In the genomic region with DNA sequence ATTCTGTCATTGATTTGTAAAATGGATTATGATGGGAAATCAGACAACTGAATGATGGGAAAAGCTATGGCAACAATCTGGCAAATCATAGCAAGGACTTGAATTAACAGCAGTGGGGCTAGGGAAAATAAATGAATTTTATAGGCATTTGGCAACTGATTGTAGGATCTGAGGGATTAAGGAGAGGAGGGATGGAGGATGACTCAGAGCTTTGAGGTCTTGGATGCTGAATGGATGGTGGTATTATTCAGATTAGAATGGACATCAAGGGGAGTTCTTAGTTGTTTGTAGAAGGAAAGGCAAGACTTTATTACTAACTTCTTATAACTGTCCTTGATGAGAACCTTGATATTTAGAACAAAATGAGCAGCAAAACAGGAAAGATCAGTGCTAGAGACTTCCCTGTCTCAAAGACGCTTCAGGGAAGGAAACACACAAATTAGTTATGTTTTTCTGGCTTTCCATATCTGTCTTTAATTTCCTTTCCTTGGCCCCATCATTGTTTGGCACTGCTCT, we compare ENCODE assay signal across 24 cellular contexts. TPM values are rescaled to one million over a fixed set of nuclear protein-coding genes. Genes with fewer than 3 reads are reported as not detected.
A peak's percentile ranks its signal among the peaks of the same experiment; 100 is the strongest.
DNase-seq lines count a peak whose midpoint lies in the region; FAIRE-seq and TF ChIP-seq lines count a peak whose summit lies in the region.
"Had no signal": no experiment of that assay in that cellular context is flagged by ENCODE, and none has a peak within 500 bp of the region (broad histone marks: within the 10 kb centered on the region; RNA-seq: fewer than 3 reads in every experiment).

No MANE protein-coding gene starts in this region.

- no peak overlapping the region for H4K8ac ChIP-seq in mesendoderm (ENCODE audit: low read depth, low read length)

- CTCF ChIA-PET in endothelial cell of umbilical vein (lab: Charles Lee) = interaction anchor here (1.6 kb wide), 1 partner anchor 8 kb away, joined by 4 read pairs; no protein-coding TSS in a partner anchor

- H2BK120ac ChIP-seq in mesendoderm (ENCODE audit: low read depth, low read length) = no peak overlapping the region

- peak overlapping the region; percentile 46 for H3K4me2 ChIP-seq in endothelial cell of umbilical vein (ENCODE audit: insufficient read depth, low read length)
- no peak overlapping the region for H3K4me2 ChIP-seq in mesendoderm (ENCODE audit: low read length)
- H3K4me2 ChIP-seq: BLaER1 had no signal

- H3K27me3 ChIP-seq in endothelial cell of umbilical vein (ENCODE audit: control insufficient read depth in 2 of 2, insufficient read depth in 2 of 2, low read length in 2 of 2) (no peaks in the 10 kb centered on the region), mesendoderm (ENCODE audit: insufficient read depth, low read length, poor library complexity) (no peaks in the 10 kb centered on the region)
- H3K27me3 ChIP-seq: BLaER1, SJSA1 had no signal

- H3K4ac ChIP-seq in mesendoderm (ENCODE audit: low read depth, low read length) = no peak overlapping the region

- dilution Hi-C loops in endothelial cell of umbilical vein (cut with MboI; ENCODE audit: extremely low pct_ligation_motif_present, low sequenced_read_pairs) = no loop called here

- no peaks in the 10 kb centered on the region for H3K79me2 ChIP-seq in endothelial cell of umbilical vein (ENCODE audit: control insufficient read depth, insufficient read depth, low read length)
- no peaks in the 10 kb centered on the region for H3K79me2 ChIP-seq in mesendoderm (ENCODE audit: control insufficient read depth, insufficient read depth, low read length)

- H3K23ac ChIP-seq in mesendoderm (ENCODE audit: low read length) = no peak overlapping the region

- no CpG with 5 or more reads among the region's 1 CpG for WGBS in mesendoderm (ENCODE audit: extremely low coverage, insufficient coverage, low lambda C conversion rate)

- no peak overlapping the region for H3K18ac ChIP-seq in mesendoderm (ENCODE audit: low read length)

- H2BK5ac ChIP-seq in mesendoderm (ENCODE audit: low read length) = no peak overlapping the region

- H3K27ac ChIP-seq in endothelial cell of umbilical vein (ENCODE audit: insufficient read depth, low read depth, low read length) = peak overlapping the region; percentile 44
- H3K27ac ChIP-seq in mesendoderm (ENCODE audit: low read depth, low read length) = no peak overlapping the region
- H3K27ac ChIP-seq: BLaER1, GM23248, SJSA1 had no signal

- no peaks in the 10 kb centered on the region for H3K79me1 ChIP-seq in mesendoderm (ENCODE audit: low read length)

- TF ChIP-seq CTCF in D721Med (IDR thresholded peaks at IDR 0.05; ENCODE audit: insufficient read depth, missing control alignments) (no peak), endothelial cell of umbilical vein (IDR thresholded peaks at IDR 0.05; ENCODE audit: extremely low read depth in 1 of 2, insufficient read depth in 1 of 2, low read depth in 1 of 2, low read length in 2 of 2) (no peak)

- POLR2A ChIA-PET in endothelial cell of umbilical vein (lab: Charles Lee) = interaction anchor here (0.7 kb wide), 1 partner anchor 9 kb away, joined by 9 read pairs; no protein-coding TSS in a partner anchor

- H3K36me3 ChIP-seq in endothelial cell of umbilical vein (ENCODE audit: control insufficient read depth in 2 of 2, extremely low read depth in 1 of 2, insufficient read depth in 2 of 2, low read length in 2 of 2) (no peaks in the 10 kb centered on the region), mesendoderm (ENCODE audit: control insufficient read depth, insufficient read depth, low read length) (no peaks in the 10 kb centered on the region)
- H3K36me3 ChIP-seq: BLaER1, SJSA1 had no signal

- H2AK5ac ChIP-seq in mesendoderm (ENCODE audit: low read length) = no peak overlapping the region

- peaks cover 39% of the 10 kb centered on the region for H3K4me1 ChIP-seq in endothelial cell of umbilical vein (ENCODE audit: control insufficient read depth, extremely low read depth, insufficient read depth, low read length)
- H3K4me1 ChIP-seq in mesendoderm (ENCODE audit: control insufficient read depth, low read depth, low read length) = no peaks in the 10 kb centered on the region
- H3K4me1 ChIP-seq: SJSA1 had no signal

- intact Hi-C loops in endothelial cell of umbilical vein (cut with micrococcal nuclease) = loop anchor here (2.0 kb wide), 1 partner anchor 14 kb away; no protein-coding TSS in a partner anchor

- no peak overlapping the region for H3K4me3 ChIP-seq in endothelial cell of umbilical vein (replicated peaks in 1 of 3; ENCODE audit: insufficient read depth in 1 of 3, low read depth in 1 of 3, low read length in 3 of 3)
- no peak overlapping the region for H3K4me3 ChIP-seq in mesendoderm (ENCODE audit: low read length)
- H3K4me3 ChIP-seq: BLaER1, GM23248, SJSA1 had no signal

- no peaks in the 10 kb centered on the region for H4K20me1 ChIP-seq in endothelial cell of umbilical vein (replicated peaks; ENCODE audit: control insufficient read depth, extremely low read depth, insufficient read depth, low read length)
- H4K20me1 ChIP-seq: BLaER1 had no signal

- H3K9me1 ChIP-seq in endothelial cell of umbilical vein (replicated peaks; ENCODE audit: control insufficient read depth, extremely low read depth, insufficient read depth, low read length) = no peaks in the 10 kb centered on the region

- H2AFZ ChIP-seq in endothelial cell of umbilical vein (ENCODE audit: low read depth, low read length) = peak overlapping the region; percentile 34
- H2AFZ ChIP-seq: GM23248 had no signal

- TF ChIP-seq POLR2A in endothelial cell of umbilical vein (IDR thresholded peaks at IDR 0.05; ENCODE audit: low read depth, low read length) (no peak), GM12892 (IDR thresholded peaks at IDR 0.05; ENCODE audit: low read depth, low read length) (no peak)

- H2BK15ac ChIP-seq in mesendoderm (replicated peaks; ENCODE audit: low read depth) = no peak overlapping the region

- H3K9ac ChIP-seq in endothelial cell of umbilical vein (replicated peaks; ENCODE audit: extremely low read depth, insufficient read depth, low read length) (no peak overlapping the region), mesendoderm (ENCODE audit: low read length) (no peak overlapping the region)
- H3K9ac ChIP-seq: BLaER1, GM23248 had no signal

- H3K9me3 ChIP-seq in endothelial cell of umbilical vein (replicated peaks; ENCODE audit: control insufficient read depth, insufficient read depth, low read length) = no peaks in the 10 kb centered on the region
- H3K9me3 ChIP-seq: BLaER1, SJSA1 had no signal

- no peak overlapping the region for H4K5ac ChIP-seq in mesendoderm (ENCODE audit: low read length)

- FAIRE-seq in D721Med (lab: Jason Lieb, UNC) = peak; percentile 70
- peak; percentile 79 for FAIRE-seq in endothelial cell of umbilical vein (lab: Jason Lieb, UNC)
- FAIRE-seq in GM12892 (lab: Jason Lieb, UNC) = no peak
- FAIRE-seq: A204.1, G401.6 had no signal

- DNase-seq in D721Med (ENCODE audit: insufficient read length, low spot score) = no peak
- DNase-seq in M059J (ENCODE audit: low read depth) = peak; percentile 29
- peak; percentile 42 for DNase-seq in endothelial cell of umbilical vein (ENCODE audit: low read depth, low spot score)
- DNase-seq in myocyte (ENCODE audit: low read depth) = peak; percentile 34
- DNase-seq in midbrain (lab: John Stamatoyannopoulos, UW) = no peak
- DNase-seq in GM12892 (ENCODE audit: insufficient read length) = no peak
- DNase-seq in mesendoderm = no peak
- DNase-seq: CD4-positive, CD25-positive, alpha-beta regulatory T cell; GM23248; H7; KG1; NCI-H1048; NCI-H1417 treated with DMSO at 0.1 percent for 48 hours; NCI-H187 treated with DMSO at 0.1 percent for 48 hours; NCI-H2171 treated with DMSO at 0.1 percent for 48 hours; NCI-H524; NCI-H748 treated with DMSO at 0.1 percent for 48 hours; NK-92 treated with Interleukin-12 subunit alpha and Interleukin-12 subunit beta, amount 100 ng/mL, for 24 hours; Right ventricle myocardium superior; RPMI8226 had no signal

- BruUV-seq in endothelial cell of umbilical vein (replicated peaks; lab: Mats Ljungman, UMichigan) = no TSS peak

- H3K56ac ChIP-seq in mesendoderm (ENCODE audit: low read length) = no peak overlapping the region

TF ChIP-seq in endothelial cell of umbilical vein, 7 proteins besides CTCF, POLR2A, EP300 and RAD21:
- TF ChIP-seq FOS (IDR thresholded peaks at IDR 0.05; ENCODE audit: borderline replicate concordance, insufficient read depth, low read length) (peak; percentile 76), GATA2 (IDR thresholded peaks at IDR 0.05; ENCODE audit: insufficient read depth, insufficient read length, low read depth, low read length) (peak; percentile 71), POLR2AphosphoS5 (IDR thresholded peaks at IDR 0.05; ENCODE audit: insufficient read depth, low read depth, low read length) (peak; percentile 20)
- TF ChIP-seq, protein P1, sequence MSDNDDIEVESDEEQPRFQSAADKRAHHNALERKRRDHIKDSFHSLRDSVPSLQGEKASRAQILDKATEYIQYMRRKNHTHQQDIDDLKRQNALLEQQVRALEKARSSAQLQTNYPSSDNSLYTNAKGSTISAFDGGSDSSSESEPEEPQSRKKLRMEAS (IDR thresholded peaks at IDR 0.05; ENCODE audit: insufficient read depth, insufficient read length) = no peak

RNA-seq across cellular contexts. Expression of gene HHIP, which starts 51.4 kb away (rescaled TPM):
- total RNA-seq in M059J (2014; rRNA removed; shearing (Covaris generic)) = 0.17 and 2.8 TPM in 2 replicates
- total RNA-seq in endothelial cell of umbilical vein = 971 and 1,052 TPM in 2 replicates
- 227 and 239 TPM in 2 replicates for polyA plus RNA-seq in endothelial cell of umbilical vein
- polyA plus RNA-seq in endothelial cell of umbilical vein (2011; cell fraction: cytosol; rRNA removed) = 227 and 244 TPM in 2 replicates
- polyA plus RNA-seq in endothelial cell of umbilical vein (2011; cell fraction: nucleus; rRNA removed) = 361 and 391 TPM in 2 replicates
- polyA plus RNA-seq in endothelial cell of umbilical vein (2012) = 1,017 and 1,260 TPM in 2 replicates
- polyA minus RNA-seq in endothelial cell of umbilical vein = 352 and 386 TPM in 2 replicates
- polyA minus RNA-seq in endothelial cell of umbilical vein (2011; cell fraction: cytosol; rRNA and poly(A)+ RNA removed) = not detected
- 852 and 882 TPM in 2 replicates for polyA minus RNA-seq in endothelial cell of umbilical vein (2011; cell fraction: nucleus; rRNA and poly(A)+ RNA removed)
- total RNA-seq in myocyte = 0.05 TPM in 2 replicates
- polyA plus RNA-seq in myocyte (2012) = 0.19 TPM
- not detected for polyA plus RNA-seq in GM12892 (2012; ENCODE audit: missing spikeins)
- polyA plus RNA-seq in mesendoderm (2013, experiment 1 of 2) = 0.32 TPM
- 0.32 TPM for polyA plus RNA-seq in mesendoderm (2013, experiment 2 of 2)
- total RNA-seq: CD4-positive, CD25-positive, alpha-beta regulatory T cell; Right ventricle myocardium superior had no signal
- polyA plus RNA-seq: CD4-positive, CD25-positive, alpha-beta regulatory T cell had no signal

Comparison
In these comparisons a context has a peak if more than half of its experiments do, and no peak if none do; other contexts are left out.
1. DNase-seq: peak in M059J (single experiment), endothelial cell of umbilical vein (single experiment) and myocyte (single experiment); none in D721Med (single experiment), midbrain (single experiment), GM12892 (single experiment) and mesendoderm (single experiment).
2. RNA of gene HHIP, which starts 51.4 kb away (total RNA-seq): 971 to 1,052 TPM in endothelial cell of umbilical vein; 0.17 to 2.8 TPM in M059J and 0.05 TPM in myocyte; every median in the first group is over 100 times any median in the second.